ENCODE assay signal across 19 cellular contexts in the genomic region with DNA sequence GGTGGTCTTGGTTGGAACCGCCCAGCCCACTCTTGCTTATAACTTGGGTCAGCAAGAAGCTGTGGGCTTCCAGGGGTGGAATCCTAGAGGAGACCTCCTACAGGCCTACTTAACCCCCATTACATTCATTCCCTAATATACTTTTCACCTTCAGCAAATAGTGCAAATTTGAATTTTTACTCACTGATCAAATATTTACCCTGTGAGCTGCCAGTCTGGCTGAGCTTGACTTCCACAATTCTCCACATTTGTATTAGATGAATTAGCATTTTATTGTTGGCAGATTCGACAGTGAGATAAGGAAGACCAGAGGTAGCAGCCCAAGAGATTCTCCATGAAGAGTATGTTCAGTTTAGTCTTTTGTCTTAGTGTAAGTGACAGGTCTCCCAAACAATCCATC.
DNase-seq lines count a peak whose midpoint lies in the region; ATAC-seq, FAIRE-seq and TF ChIP-seq lines count a peak whose summit lies in the region.
"Had no signal": no experiment of that assay in that cellular context is flagged by ENCODE, and none has a peak within 500 bp of the region (broad histone marks: within the 10 kb centered on the region; RNA-seq: fewer than 3 reads in every experiment).

No MANE protein-coding gene starts in this region.

- ATAC-seq in IMR-90 (ENCODE audit: low read depth) = no peak
- ATAC-seq: effector memory CD8-positive, alpha-beta T cell; mucosa of descending colon; stimulated activated naive CD8-positive, alpha-beta T cell treated with anti-CD3 and anti-CD28 coated beads, Interleukin-15, amount 100 ng/mL, for 72 hours had no signal

- 0 out of 2 replicates have a peak, but pooled peaks cover 8% of the 10 kb centered on the region for H3K9me1 ChIP-seq in IMR-90 (ENCODE audit: insufficient read depth, low read length)

- peaks cover 8% of the 10 kb centered on the region for H3K9me3 Mint-ChIP-seq in type B pancreatic cell
- H3K9me3 Mint-ChIP-seq: effector memory CD8-positive, alpha-beta T cell; stimulated activated naive CD8-positive, alpha-beta T cell treated with anti-CD3 and anti-CD28 coated beads, Interleukin-15, amount 100 ng/mL, for 72 hours had no signal

- H4K91ac ChIP-seq in IMR-90 (ENCODE audit: insufficient read depth, low read depth, low read length) = peak overlapping the region; percentile 76

- dilution Hi-C loops in IMR-90 (cut with HindIII; ENCODE audit: low sequenced_read_pairs, unreplicated experiment) = no loop called here

- H3K14ac ChIP-seq in IMR-90 (replicated peaks; ENCODE audit: low read depth, low read length) = peak overlapping the region; percentile 33; the same call in 1 of the 2 replicates

- no TSS peak for BruUV-seq in IMR-90 (replicated peaks; lab: Mats Ljungman, UMichigan)

- no peak overlapping the region for H2BK15ac ChIP-seq in IMR-90 (ENCODE audit: low read depth, low read length)

- H3K27me3 Mint-ChIP-seq in type B pancreatic cell = peaks cover 3% of the 10 kb centered on the region
- H3K27me3 Mint-ChIP-seq: effector memory CD8-positive, alpha-beta T cell had no signal

- H2AFZ ChIP-seq in IMR-90 (replicated peaks; ENCODE audit: low read length, poor library complexity) = no peak overlapping the region

- H2AK9ac ChIP-seq in IMR-90 (replicated peaks; ENCODE audit: low read depth, low read length, poor library complexity) = no peak overlapping the region

- TF ChIP-seq CTCF in IMR-90 (conservative IDR thresholded peaks at IDR 0.05; ENCODE audit: low read depth, low read length) (no peak), type B pancreatic cell (conservative IDR thresholded peaks at IDR 0.05) (no peak)

- H3K9ac ChIP-seq in IMR-90 (ENCODE audit: low read depth, low read length) (no peak overlapping the region), skeletal muscle satellite cell (ENCODE audit: low read depth, low read length) (peak overlapping the region; percentile 65)

- H3K56ac ChIP-seq in IMR-90 (ENCODE audit: extremely low read depth, insufficient read depth, low read length) = no peak overlapping the region

- H3K4me1 Mint-ChIP-seq in type B pancreatic cell (ENCODE audit: unreplicated experiment) = peaks cover 38% of the 10 kb centered on the region

- H3K36me3 ChIP-seq in IMR-90 (ENCODE audit: control insufficient read depth, insufficient read depth, low read length) (no peaks in the 10 kb centered on the region), SJCRH30 (no peaks in the 10 kb centered on the region), skeletal muscle satellite cell (ENCODE audit: insufficient read depth, low read length) (no peaks in the 10 kb centered on the region)
- H3K36me3 ChIP-seq: HAP-1 had no signal

- TF ChIP-seq POLR2A in IMR-90 (IDR thresholded peaks at IDR 0.05; ENCODE audit: low read depth, low read length) = no peak

- peak overlapping the region; percentile 74 for H3K4ac ChIP-seq in IMR-90 (ENCODE audit: low read depth, low read length)

- no peaks in the 10 kb centered on the region for H3K79me1 ChIP-seq in IMR-90 (ENCODE audit: low read depth in 1 of 2, low read length in 2 of 2)

- no peaks in the 10 kb centered on the region; the same call in 1 of the 2 replicates for H3K27me3 ChIP-seq in IMR-90 (ENCODE audit: control insufficient read depth, insufficient read depth, low read length)
- no peaks in the 10 kb centered on the region for H3K27me3 ChIP-seq in SJCRH30
- no peaks in the 10 kb centered on the region for H3K27me3 ChIP-seq in skeletal muscle satellite cell (ENCODE audit: control insufficient read depth, insufficient read depth, low read length)

- no peak for TF ChIP-seq RAD21 in IMR-90 (IDR thresholded peaks at IDR 0.05; ENCODE audit: low read length)

- H3K9me3 ChIP-seq in IMR-90 (ENCODE audit: control insufficient read depth, insufficient read depth, low read length) (no peaks in the 10 kb centered on the region), SJCRH30 (replicated peaks) (no peaks in the 10 kb centered on the region), skeletal muscle satellite cell (replicated peaks; ENCODE audit: low read length) (no peaks in the 10 kb centered on the region)
- H3K9me3 ChIP-seq: HAP-1, mucosa of descending colon had no signal

- H3K27ac ChIP-seq in IMR-90 (ENCODE audit: insufficient read depth, low read length) (peak overlapping the region; percentile 65), SJCRH30 (peak overlapping the region; percentile 98)

- H2BK120ac ChIP-seq in IMR-90 (ENCODE audit: low read depth, low read length) = peak overlapping the region; percentile 87

- H3K4me3 Mint-ChIP-seq in type B pancreatic cell = no peak overlapping the region
- H3K4me3 Mint-ChIP-seq: B cell; effector memory CD8-positive, alpha-beta T cell; stimulated activated naive CD8-positive, alpha-beta T cell treated with anti-CD3 and anti-CD28 coated beads, Interleukin-15, amount 100 ng/mL, for 72 hours had no signal

- no peak for DNase-seq in IMR-90
- no peak for DNase-seq in SJCRH30
- DNase-seq in type B pancreatic cell (ENCODE audit: extremely low spot score, unreplicated experiment) = no peak
- DNase-seq in activated CD8-positive, alpha-beta memory T cell treated with anti-CD3 and anti-CD28 coated beads, Interleukin-2, amount 50 U/mL, for 4 hours = no peak
- no peak for DNase-seq in OCI-M2 (lab: John Stamatoyannopoulos, UW; ENCODE audit: unreplicated experiment)
- DNase-seq: activated CD4-positive, alpha-beta T cell treated with anti-CD3 and anti-CD28 coated beads for 4 hours; activated gamma-delta T cell treated with Interleukin-2 at 50 U/mL for 16 hours; cerebellar nuclear complex; effector memory CD8-positive, alpha-beta T cell; KG1; mucosa of descending colon; NCI-H2081 treated with DMSO at 0.1 percent for 48 hours; occipital lobe; stimulated activated CD4-positive, alpha-beta T cell treated with anti-CD3 and anti-CD28 coated beads, Interleukin-2, amount 100 ng/mL, for 24 hours; stimulated activated naive CD8-positive, alpha-beta T cell treated with anti-CD3 and anti-CD28 coated beads, Interleukin-15, amount 100 ng/mL, for 72 hours had no signal

- no peak overlapping the region for H3K27ac Mint-ChIP-seq in type B pancreatic cell
- H3K27ac Mint-ChIP-seq: B cell; effector memory CD8-positive, alpha-beta T cell had no signal

- 0 out of 2 replicates have a peak overlapping the region, but pooled peaks have one; percentile 42 for H3K23ac ChIP-seq in IMR-90 (ENCODE audit: low read depth, low read length)

- H2BK20ac ChIP-seq in IMR-90 (ENCODE audit: low read depth, low read length) = peak overlapping the region; percentile 70

- H2BK5ac ChIP-seq in IMR-90 (ENCODE audit: low read depth, low read length, poor library complexity, severe bottlenecking) = peak overlapping the region; percentile 55

- H4K8ac ChIP-seq in IMR-90 (ENCODE audit: low read depth in 2 of 2, low read length in 2 of 2) = peak overlapping the region; percentile 56 to 74

- in situ Hi-C loops in IMR-90 (cut with MboI; ENCODE audit: low sequenced_read_pairs) = no loop called here

- H3K4me2 ChIP-seq in IMR-90 (ENCODE audit: low read depth, low read length) = no peak overlapping the region
- peak overlapping the region; percentile 37 for H3K4me2 ChIP-seq in skeletal muscle satellite cell (ENCODE audit: low read length)

- peak overlapping the region; percentile 22 for H3K18ac ChIP-seq in IMR-90 (ENCODE audit: low read depth, low read length)

- H2AK5ac ChIP-seq in IMR-90 (ENCODE audit: low read depth, low read length) = peak overlapping the region; percentile 56; the same call in 1 of the 2 replicates

- peak; percentile 84 for FAIRE-seq in islet of Langerhans (lab: Jason Lieb, UNC)

- H3K4me1 ChIP-seq in IMR-90 (ENCODE audit: control insufficient read depth, insufficient read depth, low read length) (peaks cover 10% of the 10 kb centered on the region), SJCRH30 (peaks cover 36% of the 10 kb centered on the region), skeletal muscle satellite cell (ENCODE audit: control insufficient read depth, insufficient read depth, low read length) (peaks cover 71% of the 10 kb centered on the region)
- H3K4me1 ChIP-seq: HAP-1 had no signal

- POLR2A ChIA-PET in IMR-90 (lab: Charles Lee; ENCODE audit: unreplicated experiment) = interaction anchor here (0.6 kb wide), 1 partner anchor 41 kb away, joined by 3 read pairs; no protein-coding TSS in a partner anchor

- H4K20me1 ChIP-seq in IMR-90 (ENCODE audit: insufficient read depth, low read length) = no peaks in the 10 kb centered on the region

- intact Hi-C loops in IMR-90 (cut with micrococcal nuclease) = no loop called here

- H4K5ac ChIP-seq in IMR-90 (ENCODE audit: low read depth, low read length) = peak overlapping the region; percentile 32; the same call in 1 of the 2 replicates

- H3K36me3 Mint-ChIP-seq in type B pancreatic cell = no peaks in the 10 kb centered on the region

- WGBS in IMR-90 (ENCODE audit: extremely low coverage in 2 of 2, insufficient read length in 1 of 2), 2 experiments = 80% methylated on average over 1 of the region's 2 CpGs; no CpG with 5 or more reads in 1 of the 2 experiments

- no peak overlapping the region for H3K4me3 ChIP-seq in IMR-90 (ENCODE audit: insufficient read depth, low read depth, low read length)
- H3K4me3 ChIP-seq in SJCRH30 = peak overlapping the region; percentile 43; the same call in 1 of the 2 replicates
- no peak overlapping the region for H3K4me3 ChIP-seq in skeletal muscle satellite cell (ENCODE audit: low read length)
- H3K4me3 ChIP-seq: HAP-1, mucosa of descending colon had no signal

- CTCF ChIA-PET in IMR-90 (lab: Yijun Ruan, JAX) = no interaction called here

TF ChIP-seq in IMR-90, 13 proteins besides CTCF, POLR2A, EP300 and RAD21 (continues in another document):
- no peak for TF ChIP-seq MAFK (IDR thresholded peaks at IDR 0.05; ENCODE audit: low read depth, low read length)
- TF ChIP-seq RFX5 (IDR thresholded peaks at IDR 0.05; ENCODE audit: low read depth, low read length) = no peak
- TF ChIP-seq, protein P1, sequence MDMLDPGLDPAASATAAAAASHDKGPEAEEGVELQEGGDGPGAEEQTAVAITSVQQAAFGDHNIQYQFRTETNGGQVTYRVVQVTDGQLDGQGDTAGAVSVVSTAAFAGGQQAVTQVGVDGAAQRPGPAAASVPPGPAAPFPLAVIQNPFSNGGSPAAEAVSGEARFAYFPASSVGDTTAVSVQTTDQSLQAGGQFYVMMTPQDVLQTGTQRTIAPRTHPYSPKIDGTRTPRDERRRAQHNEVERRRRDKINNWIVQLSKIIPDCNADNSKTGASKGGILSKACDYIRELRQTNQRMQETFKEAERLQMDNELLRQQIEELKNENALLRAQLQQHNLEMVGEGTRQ (IDR thresholded peaks at IDR 0.05; ENCODE audit: low read depth, low read length) = no peak
- no peak for TF ChIP-seq SMC3 (IDR thresholded peaks at IDR 0.05; ENCODE audit: low read depth, low read length)
- TF ChIP-seq MXI1 (IDR thresholded peaks at IDR 0.05; ENCODE audit: borderline replicate concordance, low read depth, low read length) = no peak
- no peak for TF ChIP-seq RCOR1 (IDR thresholded peaks at IDR 0.05; ENCODE audit: insufficient replicate concordance, low read length)
- TF ChIP-seq NFE2L2 (IDR thresholded peaks at IDR 0.05; ENCODE audit: low read depth, low read length) = no peak
- TF ChIP-seq CHD1 (IDR thresholded peaks at IDR 0.05; ENCODE audit: low read depth, low read length) = no peak
- no peak for TF ChIP-seq MAZ (IDR thresholded peaks at IDR 0.05; ENCODE audit: borderline replicate concordance, low read depth, low read length)
- TF ChIP-seq CEBPB (IDR thresholded peaks at IDR 0.05; ENCODE audit: low read depth, low read length) = no peak
